In the genomic region with DNA sequence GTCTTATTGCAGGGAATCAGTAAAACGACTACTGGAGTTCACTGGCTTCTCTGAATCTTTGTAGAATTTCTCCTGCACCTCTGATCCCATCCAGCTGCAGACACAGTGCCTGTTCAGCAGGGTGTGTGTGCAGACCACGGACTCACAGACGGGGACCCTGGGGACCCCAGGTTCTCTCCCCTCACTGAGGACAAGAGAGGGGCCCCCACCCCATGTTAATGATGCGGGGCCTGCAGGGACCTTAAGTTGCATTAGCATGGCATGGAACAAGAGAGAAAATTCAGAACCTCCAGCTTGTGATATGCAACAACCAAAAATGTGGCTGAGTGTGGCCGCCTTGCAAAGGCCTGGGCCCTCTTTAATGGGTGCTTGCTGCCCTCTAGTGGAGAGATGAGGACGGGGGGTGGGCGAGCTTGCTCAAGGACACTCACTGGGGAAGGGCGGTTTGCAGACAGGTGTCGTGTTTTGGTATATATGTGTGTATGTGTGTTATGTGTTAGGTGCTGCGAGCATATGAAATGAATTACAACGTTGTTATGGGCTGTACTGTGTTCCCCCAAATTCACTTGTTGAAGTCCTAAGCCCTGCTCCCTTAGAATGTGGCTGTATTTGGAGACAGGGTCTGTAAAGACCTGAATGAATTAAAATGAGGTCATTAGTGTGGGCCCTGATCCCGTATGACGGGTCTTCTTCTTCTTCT, we compare ENCODE assay signal across 8 cellular contexts.
DNase-seq lines count a peak whose midpoint lies in the region; ATAC-seq and TF ChIP-seq lines count a peak whose summit lies in the region.

No MANE protein-coding gene starts in this region.

- intact Hi-C loops in posterior cingulate gyrus (cut with DNase I) = loop anchor here (2.0 to 10.0 kb wide), 2 partner anchors 155 to 485 kb away; a partner anchor contains a TSS
- intact Hi-C loops in upper lobe of right lung (cut with DNase I) = no loop called here

- H3K9me3 Mint-ChIP-seq in activated naive CD4-positive, alpha-beta T cell treated with anti-CD3 and anti-CD28 coated beads, Interleukin-2, amount 10 ng/mL, durations not matched to agents 7 days and 5 days = no peaks in the 10 kb centered on the region
- H3K9me3 Mint-ChIP-seq in glutamatergic neuron (ENCODE audit: unreplicated experiment) = peaks cover 5% of the 10 kb centered on the region

- H3K27me3 Mint-ChIP-seq in activated naive CD4-positive, alpha-beta T cell treated with anti-CD3 and anti-CD28 coated beads, Interleukin-2, amount 10 ng/mL, durations not matched to agents 7 days and 5 days = peaks cover 35% of the 10 kb centered on the region
- H3K27me3 Mint-ChIP-seq in glutamatergic neuron (ENCODE audit: unreplicated experiment) = peaks cover 5% of the 10 kb centered on the region

- H3K36me3 ChIP-seq in upper lobe of right lung = no peaks in the 10 kb centered on the region

- no peak overlapping the region for H3K27ac Mint-ChIP-seq in activated naive CD4-positive, alpha-beta T cell treated with anti-CD3 and anti-CD28 coated beads, Interleukin-2, amount 10 ng/mL, durations not matched to agents 7 days and 5 days
- no peak overlapping the region for H3K27ac Mint-ChIP-seq in glutamatergic neuron (ENCODE audit: unreplicated experiment)

- peaks cover 13% of the 10 kb centered on the region for H3K4me1 Mint-ChIP-seq in activated naive CD4-positive, alpha-beta T cell treated with anti-CD3 and anti-CD28 coated beads, Interleukin-2, amount 10 ng/mL, durations not matched to agents 7 days and 5 days
- peaks cover 21% of the 10 kb centered on the region for H3K4me1 Mint-ChIP-seq in glutamatergic neuron (ENCODE audit: low read depth, unreplicated experiment)

- no peak overlapping the region for H3K27ac ChIP-seq in upper lobe of right lung

- H3K4me1 ChIP-seq in upper lobe of right lung = peaks cover 5% of the 10 kb centered on the region

- H3K4me3 ChIP-seq in upper lobe of right lung = no peak overlapping the region

- TF ChIP-seq CTCF in glutamatergic neuron (IDR thresholded peaks at IDR 0.05; ENCODE audit: partially characterized antibody, unreplicated experiment) (peak; percentile 92), upper lobe of right lung (IDR thresholded peaks at IDR 0.05) (peak; percentile 93)

- no peaks in the 10 kb centered on the region for H3K9me3 ChIP-seq in upper lobe of right lung

- no peaks in the 10 kb centered on the region for H3K27me3 ChIP-seq in upper lobe of right lung

- ATAC-seq in upper lobe of right lung (peak; percentile 94), HG03469 (IDR thresholded peaks at IDR 0.05; ENCODE audit: unreplicated experiment) (no peak)

- CTCF ChIA-PET in activated naive CD4-positive, alpha-beta T cell treated with anti-CD3 and anti-CD28 coated beads, Interleukin-2, amount 10 ng/mL, durations not matched to agents 7 days and 5 days (lab: Charles Lee) = interaction anchor here (0.6 to 2.8 kb wide), 30 partner anchors 9 to 508 kb away, joined by 3 to 29 read pairs (median 4); a partner anchor contains a TSS

- H3K4me3 Mint-ChIP-seq in activated naive CD4-positive, alpha-beta T cell treated with anti-CD3 and anti-CD28 coated beads, Interleukin-2, amount 10 ng/mL, durations not matched to agents 7 days and 5 days = no peak overlapping the region
- H3K4me3 Mint-ChIP-seq in glutamatergic neuron (ENCODE audit: unreplicated experiment) = no peak overlapping the region

- H3K36me3 Mint-ChIP-seq in activated naive CD4-positive, alpha-beta T cell treated with anti-CD3 and anti-CD28 coated beads, Interleukin-2, amount 10 ng/mL, durations not matched to agents 7 days and 5 days = no peaks in the 10 kb centered on the region
- H3K36me3 Mint-ChIP-seq in glutamatergic neuron (ENCODE audit: unreplicated experiment) = peaks cover 5% of the 10 kb centered on the region

- peak; percentile 89 for DNase-seq in ELF-1 (ENCODE audit: low read depth, low spot score)
- peak; percentile 57 for DNase-seq in M059J (ENCODE audit: low read depth)
- DNase-seq in SK-N-DZ (ENCODE audit: low spot score) = peak; percentile 74
- peak; percentile 93 for DNase-seq in activated naive CD4-positive, alpha-beta T cell treated with anti-CD3 and anti-CD28 coated beads, Interleukin-2, amount 10 ng/mL, durations not matched to agents 7 days and 5 days
- DNase-seq in glutamatergic neuron = peak; percentile 91
- DNase-seq in posterior cingulate gyrus = peak; percentile 58 to 97 (median 80)
- DNase-seq in upper lobe of right lung = peak; percentile 85
